ENCODE assay signal across 21 cellular contexts in genomic region chr4:35952751-35953150, GRCh38.
DNase-seq lines count a peak whose midpoint lies in the region; ATAC-seq and FAIRE-seq lines count a peak whose summit lies in the region.
"Had no signal": no experiment of that assay in that cellular context is flagged by ENCODE, and none has a peak within 500 bp of the region (broad histone marks: within the 10 kb centered on the region; RNA-seq: fewer than 3 reads in every experiment).

No MANE protein-coding gene starts in this region.

- no peak for FAIRE-seq in small intestine (lab: Jason Lieb, UNC)
- FAIRE-seq: A549, D721Med, G401.6, GM12891, GM19239 had no signal

- no peaks in the 10 kb centered on the region for H3K4me1 Mint-ChIP-seq in naive thymus-derived CD4-positive, alpha-beta T cell
- H3K4me1 Mint-ChIP-seq: B cell had no signal

- no peaks in the 10 kb centered on the region for H3K36me3 ChIP-seq in small intestine (ENCODE audit: control insufficient read depth in 2 of 2, insufficient read depth in 2 of 2, low read length in 2 of 2)
- H3K36me3 ChIP-seq in naive thymus-derived CD4-positive, alpha-beta T cell (ENCODE audit: control insufficient read depth in 2 of 3, insufficient read depth in 3 of 3, low read length in 3 of 3) = no peaks in the 10 kb centered on the region
- H3K36me3 ChIP-seq: BLaER1 treated with 17β-estradiol and CSF1 and Interleukin-3, amounts not matched to agents 10 nM and 100 nM had no signal

- no peak overlapping the region for H3K27ac Mint-ChIP-seq in naive thymus-derived CD4-positive, alpha-beta T cell
- H3K27ac Mint-ChIP-seq: B cell; CD4-positive, alpha-beta T cell; CD8-positive, alpha-beta T cell had no signal

- intact Hi-C loops in left colon (cut with DNase I, micrococcal nuclease) = no loop called here
- intact Hi-C loops in naive thymus-derived CD4-positive, alpha-beta T cell (cut with micrococcal nuclease) = no loop called here

- H3K9me3 ChIP-seq in small intestine (ENCODE audit: control insufficient read depth, low read depth) = peaks cover 2% of the 10 kb centered on the region
- H3K9me3 ChIP-seq in naive thymus-derived CD4-positive, alpha-beta T cell (ENCODE audit: control insufficient read depth in 2 of 3, low read length in 3 of 3) = peaks cover 0 to 5% (median 0%) of the 10 kb centered on the region in 3 experiments
- H3K9me3 ChIP-seq: A549, Caco-2 had no signal

- WGBS in small intestine, 3 donors = 46 to 74% (median 52%) methylated on average over 2 of the region's 2 CpGs

- POLR2A ChIA-PET in naive thymus-derived CD4-positive, alpha-beta T cell (lab: Charles Lee) = interaction anchor here (0.6 kb wide), 1 partner anchor 11 kb away, joined by 3 read pairs; no protein-coding TSS in a partner anchor

- no peaks in the 10 kb centered on the region for H3K27me3 ChIP-seq in small intestine (ENCODE audit: control insufficient read depth in 2 of 2, insufficient read depth in 2 of 2, low read length in 2 of 2)
- H3K27me3 ChIP-seq in naive thymus-derived CD4-positive, alpha-beta T cell (ENCODE audit: control insufficient read depth in 2 of 2, insufficient read depth in 2 of 2, low read length in 2 of 2) = no peaks in the 10 kb centered on the region
- H3K27me3 ChIP-seq: BLaER1 treated with 17β-estradiol and CSF1 and Interleukin-3, amounts not matched to agents 10 nM and 100 nM had no signal

- CTCF ChIA-PET in naive thymus-derived CD4-positive, alpha-beta T cell (lab: Charles Lee) = no interaction called here

- H3K9me3 Mint-ChIP-seq in naive thymus-derived CD4-positive, alpha-beta T cell = peaks cover 4 to 67% (median 27%) of the 10 kb centered on the region in 11 donors

- DNase-seq in NCI-H526 (lab: John Stamatoyannopoulos, UW) (peak; percentile 4 to 40), left colon (no peak), small intestine (peak; percentile 12), HCEC 1CT (no peak)
- no peak for DNase-seq in naive thymus-derived CD4-positive, alpha-beta T cell
- DNase-seq: AML-193; Caco-2; Calu3; CD4-positive, alpha-beta T cell; CD8-positive, alpha-beta T cell; DMS79 treated with DMSO at 0.1 percent for 48 hours; GF-D8 had no signal

- peak; percentile 83 for ATAC-seq in left colon
- ATAC-seq in naive thymus-derived CD4-positive, alpha-beta T cell = no peak
- ATAC-seq: A549; CD8-positive, alpha-beta T cell had no signal

- peaks cover 0 to 4% (median 0%) of the 10 kb centered on the region in 5 donors for H3K36me3 Mint-ChIP-seq in naive thymus-derived CD4-positive, alpha-beta T cell
- H3K36me3 Mint-ChIP-seq: CD8-positive, alpha-beta T cell had no signal

- H3K4me1 ChIP-seq in small intestine (ENCODE audit: control insufficient read depth in 2 of 2, insufficient read depth in 1 of 2, low read depth in 1 of 2, low read length in 1 of 2) = no peaks in the 10 kb centered on the region
- H3K4me1 ChIP-seq in naive thymus-derived CD4-positive, alpha-beta T cell (ENCODE audit: control insufficient read depth in 2 of 2, insufficient read depth in 2 of 2, low read length in 2 of 2) = no peaks in the 10 kb centered on the region
- H3K4me1 ChIP-seq: A549; BLaER1 treated with 17β-estradiol and CSF1 and Interleukin-3, amounts not matched to agents 10 nM and 100 nM; Caco-2 had no signal

- H3K4me3 Mint-ChIP-seq in naive thymus-derived CD4-positive, alpha-beta T cell = no peak overlapping the region
- H3K4me3 Mint-ChIP-seq: B cell; CD4-positive, alpha-beta T cell; CD8-positive, alpha-beta T cell had no signal

- H3K4me3 ChIP-seq in small intestine (ENCODE audit: low read depth in 1 of 2, low read length in 2 of 2) = no peak overlapping the region
- H3K4me3 ChIP-seq in naive thymus-derived CD4-positive, alpha-beta T cell (ENCODE audit: low read length) = no peak overlapping the region
- H3K4me3 ChIP-seq: A549; BLaER1 treated with 17β-estradiol and CSF1 and Interleukin-3, amounts not matched to agents 10 nM and 100 nM had no signal

- no peaks in the 10 kb centered on the region for H3K27me3 Mint-ChIP-seq in naive thymus-derived CD4-positive, alpha-beta T cell
- H3K27me3 Mint-ChIP-seq: B cell; CD4-positive, alpha-beta T cell had no signal

- H3K27ac ChIP-seq in small intestine (ENCODE audit: low read depth in 1 of 2, low read length in 1 of 2) = no peak overlapping the region
- H3K27ac ChIP-seq in naive thymus-derived CD4-positive, alpha-beta T cell (ENCODE audit: low read depth, low read length) = no peak overlapping the region
- H3K27ac ChIP-seq: 22Rv1; A549; BLaER1 treated with 17β-estradiol and CSF1 and Interleukin-3, amounts not matched to agents 10 nM and 100 nM; C4-2B had no signal

Comparison
In these comparisons a context has a peak if more than half of its experiments do, and no peak if none do; other contexts are left out.
1. DNase-seq: peak in NCI-H526 (2 of 2) and small intestine (single experiment); none in left colon (0 of 2), HCEC 1CT (single experiment) and naive thymus-derived CD4-positive, alpha-beta T cell (0 of 9).